In genomic region chr7:130461256-130461655, GRCh38 we compare ENCODE assay signal across 28 cellular contexts. TPM values are rescaled to one million over a fixed set of nuclear protein-coding genes. Genes with fewer than 3 reads are reported as not detected.
A peak's percentile ranks its signal among the peaks of the same experiment; 100 is the strongest.
DNase-seq lines count a peak whose midpoint lies in the region; ATAC-seq and TF ChIP-seq lines count a peak whose summit lies in the region.
"Had no signal": no experiment of that assay in that cellular context is flagged by ENCODE, and none has a peak within 500 bp of the region (broad histone marks: within the 10 kb centered on the region; RNA-seq: fewer than 3 reads in every experiment).

No MANE protein-coding gene starts in this region.

- no peak overlapping the region for H4K5ac ChIP-seq in IMR-90 (ENCODE audit: low read depth, low read length)

- H3K4ac ChIP-seq in IMR-90 (ENCODE audit: low read depth, low read length): no peak overlapping the region

- in situ Hi-C loops in IMR-90 (cut with MboI; ENCODE audit: low sequenced_read_pairs): no loop called here

- no peak overlapping the region for H4K8ac ChIP-seq in IMR-90 (ENCODE audit: low read depth in 2 of 2, low read length in 2 of 2)

- no peak overlapping the region for H2BK20ac ChIP-seq in IMR-90 (ENCODE audit: low read depth, low read length)

- no peak overlapping the region for H3K4me2 ChIP-seq in IMR-90 (ENCODE audit: low read depth, low read length)

- H3K18ac ChIP-seq in IMR-90 (ENCODE audit: low read depth, low read length): no peak overlapping the region

- H3K4me3 Mint-ChIP-seq in activated naive CD4-positive, alpha-beta T cell treated with anti-CD3 and anti-CD28 coated beads for 36 hours: no peak overlapping the region
- H3K4me3 Mint-ChIP-seq: B cell; CD14-positive monocyte; CD8-positive, alpha-beta memory T cell had no signal

- H3K4me3 ChIP-seq in IMR-90 (ENCODE audit: insufficient read depth, low read depth, low read length): no peak overlapping the region
- H3K4me3 ChIP-seq in fibroblast of villous mesenchyme (ENCODE audit: low read depth, low read length): no peak overlapping the region
- no peak overlapping the region for H3K4me3 ChIP-seq in ovary
- H3K4me3 ChIP-seq: MG63 had no signal

- H3K9me3 ChIP-seq in IMR-90 (ENCODE audit: control insufficient read depth, insufficient read depth, low read length) (peaks cover 8% of the 10 kb centered on the region), ovary (no peaks in the 10 kb centered on the region)

- TF ChIP-seq CTCF in IMR-90 (conservative IDR thresholded peaks at IDR 0.05; ENCODE audit: low read depth, low read length) (no peak), fibroblast of villous mesenchyme (IDR thresholded peaks at IDR 0.05; ENCODE audit: insufficient read depth, low read depth, low read length) (no peak), ovary (IDR thresholded peaks at IDR 0.05) (no peak)

- no peak for TF ChIP-seq POLR2A in IMR-90 (IDR thresholded peaks at IDR 0.05; ENCODE audit: low read depth, low read length)
- TF ChIP-seq POLR2A in ovary (IDR thresholded peaks at IDR 0.05): no peak

- no peak overlapping the region; the same call in 1 of the 2 replicates for H3K56ac ChIP-seq in IMR-90 (ENCODE audit: extremely low read depth, insufficient read depth, low read length)

- H3K27me3 ChIP-seq in IMR-90 (ENCODE audit: control insufficient read depth, insufficient read depth, low read length) (peaks cover 2% of the 10 kb centered on the region), ovary (no peaks in the 10 kb centered on the region)
- H3K27me3 ChIP-seq: MG63 had no signal

- no CpG with 5 or more reads among the region's 2 CpGs for WGBS in IMR-90 (ENCODE audit: extremely low coverage in 2 of 2, insufficient read length in 1 of 2), 2 experiments
- 13 to 54% (median 14%) methylated on average over 2 of the region's 2 CpGs for WGBS in ovary, 3 donors

- H3K27ac ChIP-seq in IMR-90 (ENCODE audit: insufficient read depth, low read length) (no peak overlapping the region), ovary (no peak overlapping the region)

- dilution Hi-C loops in IMR-90 (cut with HindIII; ENCODE audit: low sequenced_read_pairs, unreplicated experiment): no loop called here

- H2BK5ac ChIP-seq in IMR-90 (ENCODE audit: low read depth, low read length, poor library complexity, severe bottlenecking): peak overlapping the region; percentile 4

- no peak overlapping the region for H2BK15ac ChIP-seq in IMR-90 (ENCODE audit: low read depth, low read length)

- no peak overlapping the region for H2AFZ ChIP-seq in IMR-90 (replicated peaks; ENCODE audit: low read length, poor library complexity)

- H3K27ac Mint-ChIP-seq in activated naive CD4-positive, alpha-beta T cell treated with anti-CD3 and anti-CD28 coated beads for 36 hours: no peak overlapping the region
- no peak overlapping the region for H3K27ac Mint-ChIP-seq in activated naive CD4-positive, alpha-beta T cell treated with anti-CD3 and anti-CD28 coated beads, Interleukin-2, amount 50 U/mL, for 72 hours
- H3K27ac Mint-ChIP-seq: B cell, CD14-positive monocyte had no signal

- peaks cover 14% of the 10 kb centered on the region for H3K9me3 Mint-ChIP-seq in activated naive CD4-positive, alpha-beta T cell treated with anti-CD3 and anti-CD28 coated beads for 36 hours
- H3K9me3 Mint-ChIP-seq in activated naive CD4-positive, alpha-beta T cell treated with anti-CD3 and anti-CD28 coated beads, Interleukin-2, amount 50 U/mL, for 72 hours: peaks cover 3 to 6% of the 10 kb centered on the region in 2 donors

- peaks cover 3% of the 10 kb centered on the region for H3K36me3 Mint-ChIP-seq in activated naive CD4-positive, alpha-beta T cell treated with anti-CD3 and anti-CD28 coated beads for 36 hours (ENCODE audit: low read depth)
- H3K36me3 Mint-ChIP-seq in activated naive CD4-positive, alpha-beta T cell treated with anti-CD3 and anti-CD28 coated beads, Interleukin-2, amount 50 U/mL, for 72 hours: peaks cover 0 to 21% of the 10 kb centered on the region in 2 donors

- TF ChIP-seq RAD21 in IMR-90 (IDR thresholded peaks at IDR 0.05; ENCODE audit: low read length): no peak

- intact Hi-C loops in IMR-90 (cut with micrococcal nuclease) (no loop called here), ovary (cut with DNase I) (no loop called here)
- intact Hi-C loops in activated naive CD4-positive, alpha-beta T cell treated with anti-CD3 and anti-CD28 coated beads for 36 hours (cut with micrococcal nuclease): no loop called here

- no peak overlapping the region for H2BK120ac ChIP-seq in IMR-90 (ENCODE audit: low read depth, low read length)

- H3K4me1 Mint-ChIP-seq in activated naive CD4-positive, alpha-beta T cell treated with anti-CD3 and anti-CD28 coated beads for 36 hours (ENCODE audit: low read depth): peaks cover 9% of the 10 kb centered on the region

- H3K9me1 ChIP-seq in IMR-90 (ENCODE audit: insufficient read depth, low read length): no peaks in the 10 kb centered on the region

- no peak overlapping the region for H3K23ac ChIP-seq in IMR-90 (ENCODE audit: low read depth, low read length)

- no peaks in the 10 kb centered on the region for H3K27me3 Mint-ChIP-seq in activated naive CD4-positive, alpha-beta T cell treated with anti-CD3 and anti-CD28 coated beads for 36 hours (ENCODE audit: low read depth)

- peak; percentile 49 for DNase-seq in AG08395 (ENCODE audit: low spot score)
- DNase-seq in EL: peak; percentile 5
- DNase-seq in IMR-90: no peak
- DNase-seq in fibroblast of villous mesenchyme (ENCODE audit: low read depth): peak; percentile 55
- no peak for DNase-seq in NCI-H2227 (lab: John Stamatoyannopoulos, UW; ENCODE audit: unreplicated experiment)
- DNase-seq in activated naive CD4-positive, alpha-beta T cell treated with anti-CD3 and anti-CD28 coated beads for 36 hours: no peak
- no peak for DNase-seq in ovary
- no peak for DNase-seq in activated naive CD4-positive, alpha-beta T cell treated with anti-CD3 and anti-CD28 coated beads, Interleukin-2, amount 50 U/mL, for 72 hours (ENCODE audit: low spot score in 2 of 2)
- DNase-seq: 8988T; ACHN; CD8-positive, alpha-beta memory T cell; DMS 273 treated with DMSO at 0.1 percent for 48 hours; DMS79; KG1; MG63; NCI-H1105 treated with DMSO at 0.1 percent for 48 hours; NCI-H146; NCI-H1930; NCI-H2107; NCI-H446; NCI-H524 treated with DMSO at 0.1 percent for 48 hours; NCI-H774; Right ventricle myocardium superior; RPMI8226 had no signal

- H2AK5ac ChIP-seq in IMR-90 (ENCODE audit: low read depth, low read length): no peak overlapping the region

- CTCF ChIA-PET in IMR-90 (lab: Yijun Ruan, JAX): no interaction called here
- CTCF ChIA-PET in activated naive CD4-positive, alpha-beta T cell treated with anti-CD3 and anti-CD28 coated beads for 36 hours (lab: Charles Lee): no interaction called here

- H2AK9ac ChIP-seq in IMR-90 (replicated peaks; ENCODE audit: low read depth, low read length, poor library complexity): no peak overlapping the region

- TF ChIP-seq EP300 in ovary (IDR thresholded peaks at IDR 0.05): no peak

- H3K36me3 ChIP-seq in IMR-90 (ENCODE audit: control insufficient read depth, insufficient read depth, low read length) (no peaks in the 10 kb centered on the region), ovary (no peaks in the 10 kb centered on the region)
- H3K36me3 ChIP-seq: MG63 had no signal

- H3K9ac ChIP-seq in IMR-90 (ENCODE audit: low read depth, low read length): no peak overlapping the region

- BruUV-seq in IMR-90 (replicated peaks; lab: Mats Ljungman, UMichigan): no TSS peak

- POLR2A ChIA-PET in IMR-90 (lab: Charles Lee; ENCODE audit: unreplicated experiment): no interaction called here

- no peaks in the 10 kb centered on the region for H3K4me1 ChIP-seq in IMR-90 (ENCODE audit: control insufficient read depth, insufficient read depth, low read length)
- no peaks in the 10 kb centered on the region for H3K4me1 ChIP-seq in ovary (ENCODE audit: insufficient read depth)

- H3K79me1 ChIP-seq in IMR-90 (ENCODE audit: low read depth in 1 of 2, low read length in 2 of 2): no peaks in the 10 kb centered on the region

- H3K14ac ChIP-seq in IMR-90 (replicated peaks; ENCODE audit: low read depth, low read length): 0 out of 2 replicates have a peak overlapping the region, but pooled peaks have one; percentile 25

- no peak overlapping the region for H4K91ac ChIP-seq in IMR-90 (ENCODE audit: insufficient read depth, low read depth, low read length)

- peak; percentile 63 for ATAC-seq in IMR-90 (ENCODE audit: low read depth)
- no peak for ATAC-seq in activated naive CD4-positive, alpha-beta T cell treated with anti-CD3 and anti-CD28 coated beads, Interleukin-2, amount 50 U/mL, for 72 hours
- ATAC-seq: HCT116 had no signal

- H4K20me1 ChIP-seq in IMR-90 (ENCODE audit: insufficient read depth, low read length): no peaks in the 10 kb centered on the region

TF ChIP-seq in IMR-90, 13 proteins besides CTCF, POLR2A, EP300 and RAD21:
- no peak for TF ChIP-seq FOS (IDR thresholded peaks at IDR 0.05; ENCODE audit: low read depth, low read length)

RNA-seq across cellular contexts. Expression of gene CEP41, which starts 20.4 kb away (rescaled TPM):
- total RNA-seq in IMR-90 (2012; rRNA removed): 11.1 and 12.2 TPM in 2 replicates
- 18.8 and 21.9 TPM in 2 replicates for polyA plus RNA-seq in IMR-90 (2012; rRNA removed)
- 7.3 and 13.0 TPM in 2 replicates for polyA plus RNA-seq in IMR-90 (2012; cell fraction: cytosol; rRNA removed)
- 6.4 and 16.9 TPM in 2 replicates for polyA plus RNA-seq in IMR-90 (2012; cell fraction: nucleus; rRNA removed; ENCODE audit: low replicate concordance)
- total RNA-seq in fibroblast of villous mesenchyme: 9.7 and 12.5 TPM in 2 replicates
- total RNA-seq in activated naive CD4-positive, alpha-beta T cell treated with anti-CD3 and anti-CD28 coated beads for 36 hours: 10 to 100 TPM; 16.0 to 18.2 TPM
- total RNA-seq in ovary: 10 to 100 TPM in 5 of 7 donors, 1 to 10 TPM in 2; 1.8 to 21.3 (median 10.5) TPM
- polyA plus RNA-seq in ovary: 10 to 100 TPM in 1 of 2 donors, 1 to 10 TPM in 1; 4.7 to 15.3 TPM
- total RNA-seq in activated naive CD4-positive, alpha-beta T cell treated with anti-CD3 and anti-CD28 coated beads, Interleukin-2, amount 50 U/mL, for 72 hours: 10 to 100 TPM; 12.6 to 15.1 TPM

RNA-seq across cellular contexts. Expression of gene MEST, which starts 30.6 kb away (rescaled TPM):
- total RNA-seq in IMR-90 (2012; rRNA removed) (231 and 317 TPM in 2 replicates), fibroblast of villous mesenchyme (302 and 606 TPM in 2 replicates), ovary (10 to 100 TPM; 16.2 to 64.5 (median 35.5) TPM)
- polyA plus RNA-seq in IMR-90 (2012; rRNA removed) (167 and 219 TPM in 2 replicates), ovary (10 to 100 TPM; 19.3 to 38.7 TPM)
- 78.0 and 110 TPM in 2 replicates for polyA plus RNA-seq in IMR-90 (2012; cell fraction: cytosol; rRNA removed)
- 35.5 and 127 TPM in 2 replicates for polyA plus RNA-seq in IMR-90 (2012; cell fraction: nucleus; rRNA removed; ENCODE audit: low replicate concordance)
- 1 to 10 TPM; 1.4 to 1.6 TPM for total RNA-seq in activated naive CD4-positive, alpha-beta T cell treated with anti-CD3 and anti-CD28 coated beads for 36 hours
- 1 to 10 TPM; 1.9 to 2.5 TPM for total RNA-seq in activated naive CD4-positive, alpha-beta T cell treated with anti-CD3 and anti-CD28 coated beads, Interleukin-2, amount 50 U/mL, for 72 hours
- total RNA-seq: SK-MEL-5 had no signal

Comparison
In these comparisons a context has a peak if more than half of its experiments do, and no peak if none do; other contexts are left out.
1. DNase-seq: peak in AG08395 (single experiment), EL (single experiment) and fibroblast of villous mesenchyme (single experiment); none in IMR-90 (single experiment), NCI-H2227 (single experiment), activated naive CD4-positive, alpha-beta T cell treated with anti-CD3 and anti-CD28 coated beads for 36 hours (single experiment), ovary (0 of 5) and activated naive CD4-positive, alpha-beta T cell treated with anti-CD3 and anti-CD28 coated beads, Interleukin-2, amount 50 U/mL, for 72 hours (0 of 2).
2. RNA of gene MEST, which starts 30.6 kb away (total RNA-seq): 302 to 606 TPM in fibroblast of villous mesenchyme, 231 to 317 TPM in IMR-90 and 16.2 to 64.5 TPM in ovary; 1.9 to 2.5 TPM in activated naive CD4-positive, alpha-beta T cell treated with anti-CD3 and anti-CD28 coated beads, Interleukin-2, amount 50 U/mL, for 72 hours and 1.4 to 1.6 TPM in activated naive CD4-positive, alpha-beta T cell treated with anti-CD3 and anti-CD28 coated beads for 36 hours; every median in the first group is over 4 times any median in the second.